In the genomic region with DNA sequence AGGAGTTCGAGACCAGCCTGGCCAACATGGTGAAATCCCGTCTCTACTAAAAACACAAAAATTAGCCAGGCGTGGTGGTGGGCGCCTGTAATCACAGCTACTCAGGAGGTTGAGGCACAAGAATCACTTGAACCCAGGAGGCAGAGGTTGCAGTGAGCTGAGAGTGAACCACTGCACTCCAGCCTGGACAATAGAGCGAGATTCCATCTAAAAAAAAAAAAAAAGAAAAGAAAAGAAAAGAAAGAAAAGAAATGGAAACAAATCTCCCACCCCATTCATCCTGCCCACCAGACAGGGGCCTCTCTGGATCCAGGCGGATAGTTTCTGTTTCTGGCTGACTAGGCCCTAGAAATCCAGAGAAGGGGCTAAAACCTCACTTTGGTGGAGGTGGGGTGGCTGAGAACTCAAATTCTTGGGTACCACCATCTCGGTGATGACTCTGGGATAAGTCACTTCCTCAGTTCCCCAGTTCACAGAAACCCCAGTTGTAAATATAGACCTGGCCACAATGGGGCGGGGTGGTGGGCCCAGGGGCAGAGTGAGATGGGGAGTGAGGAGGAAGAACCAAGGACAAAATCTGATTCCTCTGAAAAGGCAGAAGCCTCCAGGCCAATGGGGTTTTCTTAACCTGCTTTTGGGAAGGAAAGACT, we compare ENCODE assay signal across 8 cellular contexts.
A peak's percentile ranks its signal among the peaks of the same experiment; 100 is the strongest.
DNase-seq lines count a peak whose midpoint lies in the region; ATAC-seq and TF ChIP-seq lines count a peak whose summit lies in the region.

No MANE protein-coding gene starts in this region.

- H3K27ac Mint-ChIP-seq in dendritic cell treated with granulocyte-macrophage colony-stimulating factor and Interleukin-4, amounts not matched to agents 40 ng/mL and 50 ng/mL, for 4 days, result peak overlapping the region; percentile 89

- peaks cover 72% of the 10 kb centered on the region for H3K4me1 Mint-ChIP-seq in dendritic cell treated with granulocyte-macrophage colony-stimulating factor and Interleukin-4, amounts not matched to agents 40 ng/mL and 50 ng/mL, for 4 days (ENCODE audit: low read depth)

- peak overlapping the region; percentile 74 for H3K4me2 ChIP-seq in Loucy (ENCODE audit: low read depth, low read length, poor library complexity, severe bottlenecking)

- DNase-seq in activated CD4-positive, alpha-beta T cell treated with anti-CD3 and anti-CD28 coated beads for 4 hours, result peak; percentile 73 to 76
- DNase-seq in stimulated activated CD8-positive, alpha-beta memory T cell treated with anti-CD3 and anti-CD28 coated beads, Interleukin-4, amount 100 ng/mL, for 48 hours, result peak; percentile 88
- DNase-seq in hippocampal formation (lab: John Stamatoyannopoulos, UW) (no peak), HPDE6-E6E7 (ENCODE audit: extremely low spot score) (no peak), NCI-H524 (lab: John Stamatoyannopoulos, UW) (no peak)

- H3K9me3 ChIP-seq in Loucy (ENCODE audit: insufficient read depth, low read depth, low read length), result no peaks in the 10 kb centered on the region

- peaks cover 20% of the 10 kb centered on the region for H3K4me1 ChIP-seq in Loucy (ENCODE audit: insufficient read depth, low read length, poor library complexity, severe bottlenecking)

- TF ChIP-seq CTCF in Loucy (conservative IDR thresholded peaks at IDR 0.05; ENCODE audit: low read length), result no peak

- H3K36me3 ChIP-seq in Loucy (ENCODE audit: insufficient read depth, low read length), result no peaks in the 10 kb centered on the region

- no peaks in the 10 kb centered on the region for H3K36me3 Mint-ChIP-seq in dendritic cell treated with granulocyte-macrophage colony-stimulating factor and Interleukin-4, amounts not matched to agents 40 ng/mL and 50 ng/mL, for 4 days (ENCODE audit: low read depth)

- no peaks in the 10 kb centered on the region for H3K27me3 ChIP-seq in Loucy (ENCODE audit: insufficient read depth, low read length, poor library complexity, severe bottlenecking)

- H3F3A ChIP-seq in Loucy (ENCODE audit: low read depth), result no peaks in the 10 kb centered on the region

- H3K4me3 ChIP-seq in Loucy (ENCODE audit: low read length, poor library complexity, severe bottlenecking), result peak overlapping the region; percentile 65

- no peaks in the 10 kb centered on the region for H3K79me2 ChIP-seq in Loucy (ENCODE audit: insufficient read depth, low read length)

- H3K27me3 Mint-ChIP-seq in dendritic cell treated with granulocyte-macrophage colony-stimulating factor and Interleukin-4, amounts not matched to agents 40 ng/mL and 50 ng/mL, for 4 days, result peaks cover 3% of the 10 kb centered on the region

- peak overlapping the region; percentile 72 for H3K9ac ChIP-seq in Loucy (ENCODE audit: low read depth, low read length, poor library complexity, severe bottlenecking)

- no peaks in the 10 kb centered on the region for H3K9me2 ChIP-seq in Loucy (replicated peaks; ENCODE audit: low read depth, low read length)

- intact Hi-C loops in dendritic cell treated with granulocyte-macrophage colony-stimulating factor and Interleukin-4, amounts not matched to agents 40 ng/mL and 50 ng/mL, for 4 days (cut with micrococcal nuclease), result loop anchor here (5.0 kb wide), 1 partner anchor 52 kb away; no protein-coding TSS in a partner anchor

- H2AFZ ChIP-seq in Loucy (ENCODE audit: low read length), result no peak overlapping the region

- no peaks in the 10 kb centered on the region for H3K9me3 Mint-ChIP-seq in dendritic cell treated with granulocyte-macrophage colony-stimulating factor and Interleukin-4, amounts not matched to agents 40 ng/mL and 50 ng/mL, for 4 days

- H4K20me1 ChIP-seq in Loucy (ENCODE audit: insufficient read depth, low read length, poor library complexity, severe bottlenecking), result no peaks in the 10 kb centered on the region

- no peak for ATAC-seq in HG02610 (IDR thresholded peaks at IDR 0.05; ENCODE audit: unreplicated experiment)

- no peak overlapping the region for H3K4me3 Mint-ChIP-seq in dendritic cell treated with granulocyte-macrophage colony-stimulating factor and Interleukin-4, amounts not matched to agents 40 ng/mL and 50 ng/mL, for 4 days

Comparison
In these comparisons a context has a peak if more than half of its experiments do, and no peak if none do; other contexts are left out.
1. DNase-seq: peak in activated CD4-positive, alpha-beta T cell treated with anti-CD3 and anti-CD28 coated beads for 4 hours (2 of 2) and stimulated activated CD8-positive, alpha-beta memory T cell treated with anti-CD3 and anti-CD28 coated beads, Interleukin-4, amount 100 ng/mL, for 48 hours (single experiment); none in hippocampal formation (0 of 2), HPDE6-E6E7 (single experiment) and NCI-H524 (0 of 2).